In the genomic region with DNA sequence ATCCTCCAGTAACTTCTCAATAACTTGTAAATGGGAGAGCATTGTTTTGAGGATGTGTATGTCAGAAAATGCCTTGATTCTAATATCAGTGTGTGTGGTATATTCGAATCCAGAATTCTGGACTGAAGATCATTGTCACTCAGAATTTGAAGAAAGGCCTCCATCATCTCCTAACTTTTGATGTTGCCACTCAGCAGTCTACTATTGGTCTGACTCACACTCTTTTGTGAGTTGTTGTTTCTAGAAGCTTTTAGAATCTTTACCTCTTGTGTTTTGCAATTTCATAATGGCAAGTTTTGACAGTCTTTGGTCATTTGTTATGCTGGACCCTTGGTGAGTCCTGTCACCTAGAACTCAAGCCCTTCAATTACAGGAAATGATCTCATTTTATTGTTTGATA, we compare ENCODE assay signal across 18 cellular contexts.
"Had no signal": no experiment of that assay in that cellular context is flagged by ENCODE, and none has a peak within 500 bp of the region (broad histone marks: within the 10 kb centered on the region; RNA-seq: fewer than 3 reads in every experiment).

No MANE protein-coding gene starts in this region.

- H3K36me3 Mint-ChIP-seq: mesothelial cell of epicardium had no signal

- H3K4me3 Mint-ChIP-seq: mesothelial cell of epicardium had no signal

- H3K9me3 ChIP-seq: esophagus muscularis mucosa, lower lobe of right lung, mucosa of descending colon had no signal

- H3K27ac Mint-ChIP-seq: mesothelial cell of epicardium had no signal

- ATAC-seq: foreskin keratinocyte, heart right ventricle, left cardiac atrium, left lung, left ventricle myocardium superior, lower lobe of right lung, mucosa of descending colon had no signal

- DNase-seq: dermis blood vessel endothelial cell; dorsolateral prefrontal cortex; effector CD4-positive, alpha-beta T cell; effector memory CD4-positive, alpha-beta T cell; foreskin keratinocyte; glutamatergic neuron; head of caudate nucleus; heart right ventricle; hippocampal formation; left cardiac atrium; left lung; left ventricle myocardium superior; lower lobe of right lung; mesenchymal stem cell; mucosa of descending colon had no signal

- H3K27ac ChIP-seq: coronary artery, dorsolateral prefrontal cortex, esophagus muscularis mucosa, foreskin keratinocyte, heart right ventricle, left lung, lower lobe of right lung had no signal

- H3K36me3 ChIP-seq: esophagus muscularis mucosa, heart right ventricle, left lung, lower lobe of right lung had no signal

- H3K4me1 ChIP-seq: esophagus muscularis mucosa, foreskin keratinocyte, lower lobe of right lung had no signal

- H3K4me3 ChIP-seq: coronary artery, dorsolateral prefrontal cortex, esophagus muscularis mucosa, heart right ventricle, left lung, lower lobe of right lung, mucosa of descending colon had no signal

- H3K4me1 Mint-ChIP-seq: mesothelial cell of epicardium had no signal

- H3K27me3 ChIP-seq: esophagus muscularis mucosa, foreskin keratinocyte, left lung had no signal
